ENCODE assay signal across 8 cellular contexts in genomic region chr15:64381000-64381751, GRCh38. TPM values are rescaled to one million over a fixed set of nuclear protein-coding genes. Genes with fewer than 3 reads are reported as not detected.
DNase-seq lines count a peak whose midpoint lies in the region; ATAC-seq lines count a peak whose summit lies in the region.

TSS of gene PCLAF (minus strand) at chr15:64381441. CDS start at chr15:64381371, 70 bp downstream.

- intact Hi-C loops in T-helper 1 cell treated with Interleukin-12 subunit alpha and Interleukin-12 subunit beta and Interleukin-4 antibody, amounts not matched to agents 30 ng/mL and 1 ng/mL, for 36 hours (cut with micrococcal nuclease), result loop anchor here (1.0 to 10.0 kb wide), 9 partner anchors 25 to 1234 kb away; partner anchors contain the start of genes CLPX, CSNK1G1, INTS14 and PIF1
- intact Hi-C loops in left cardiac atrium (cut with DNase I) (loop anchor here in 1 of 2 donors (10.0 kb wide), 1 partner anchor 176 kb away; no protein-coding TSS in a partner anchor), posterior vena cava (cut with DNase I) (no loop called here)

- ATAC-seq in GM18498 (IDR thresholded peaks at IDR 0.05; ENCODE audit: unreplicated experiment) (peak; percentile 94), HG02885 (IDR thresholded peaks at IDR 0.05; ENCODE audit: poor library complexity, unreplicated experiment) (peak; percentile 99), left cardiac atrium (peak; percentile 100)

- peak; percentile 89 for DNase-seq in NCI-H1694 (lab: John Stamatoyannopoulos, UW)
- DNase-seq in amniotic epithelial cell (ENCODE audit: low read depth), result peak; percentile 94
- DNase-seq in left cardiac atrium, result peak; percentile 96
- peak; percentile 98 for DNase-seq in posterior vena cava (ENCODE audit: low spot score)
- peak; percentile 94 for DNase-seq in ureter (ENCODE audit: low spot score)

RNA-seq across cellular contexts. Expression of gene PCLAF, which starts in this region (rescaled TPM):
- 68.1 and 69.5 TPM in 2 replicates for total RNA-seq in T-helper 1 cell treated with Interleukin-12 subunit alpha and Interleukin-12 subunit beta and Interleukin-4 antibody, amounts not matched to agents 30 ng/mL and 1 ng/mL, for 36 hours
- total RNA-seq in left cardiac atrium (1 to 10 TPM; 1.1 to 3.8 TPM), posterior vena cava (under 1 TPM; 0.52 to 0.88 TPM), ureter (1.8 TPM)

Comparison
In these comparisons a context has a peak if more than half of its experiments do, and no peak if none do; other contexts are left out.
1. Peak in every context shown above with its lines: DNase-seq and ATAC-seq.
2. RNA of gene PCLAF (total RNA-seq): 68.1 to 69.5 TPM in T-helper 1 cell treated with Interleukin-12 subunit alpha and Interleukin-12 subunit beta and Interleukin-4 antibody, amounts not matched to agents 30 ng/mL and 1 ng/mL, for 36 hours; 1.1 to 3.8 TPM in left cardiac atrium, 1.8 TPM in ureter (single experiment) and 0.52 to 0.88 TPM in posterior vena cava; every median in the first group is over 10 times any median in the second.
3. Peak in DNase-seq in posterior vena cava; RNA of the gene not detected or under 1 TPM.